In the genomic region with DNA sequence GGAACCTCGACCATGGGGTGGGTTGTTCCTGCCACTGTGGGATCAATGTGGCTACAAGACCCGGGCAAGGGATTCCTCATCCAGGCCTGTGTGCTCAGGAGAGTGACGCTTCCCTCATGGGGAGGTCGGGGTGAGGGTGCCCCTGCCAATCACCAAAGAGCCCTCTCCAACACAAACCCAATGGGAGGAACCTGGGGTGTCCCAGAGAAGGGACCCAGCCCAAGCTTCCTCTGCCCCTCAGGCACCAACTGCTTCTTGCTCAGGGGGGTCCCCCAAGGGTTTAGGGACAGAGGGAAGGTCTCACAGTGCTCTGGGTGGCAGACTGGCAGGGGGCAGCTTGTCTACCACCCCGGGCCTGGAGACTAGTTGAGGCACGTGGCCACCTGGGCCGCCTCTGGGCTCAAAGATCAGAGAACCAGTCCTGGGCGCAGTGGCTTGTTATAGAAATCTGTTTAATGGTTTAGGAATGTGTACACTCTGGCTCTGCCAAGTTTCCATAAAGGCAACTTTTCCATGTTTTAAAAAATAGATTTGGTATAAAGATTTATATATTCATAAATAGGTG, we compare ENCODE assay signal across 12 cellular contexts. TPM values are rescaled to one million over a fixed set of nuclear protein-coding genes. Genes with fewer than 3 reads are reported as not detected.
DNase-seq lines count a peak whose midpoint lies in the region; ATAC-seq, FAIRE-seq and TF ChIP-seq lines count a peak whose summit lies in the region.
"Had no signal": no experiment of that assay in that cellular context is flagged by ENCODE, and none has a peak within 500 bp of the region (broad histone marks: within the 10 kb centered on the region; RNA-seq: fewer than 3 reads in every experiment).

No MANE protein-coding gene starts in this region.

- no peak for TF ChIP-seq POLR2A in Peyer's patch (IDR thresholded peaks at IDR 0.05)

- FAIRE-seq in endometrium (lab: Jason Lieb, UNC) (peak; percentile 63), small intestine (lab: Jason Lieb, UNC) (peak; percentile 44)

- 57 to 63% (median 61%) methylated on average over 6 to 8 of the region's 8 CpGs for WGBS in small intestine, 3 donors

- no peak overlapping the region for H3K4me3 ChIP-seq in Peyer's patch
- no peak overlapping the region for H3K4me3 ChIP-seq in small intestine (ENCODE audit: low read depth in 1 of 2, low read length in 2 of 2)
- H3K4me3 ChIP-seq: SJSA1 had no signal

- H3K36me3 ChIP-seq in Peyer's patch (peaks cover 0 to 11% (median 0%) of the 10 kb centered on the region in 3 donors), small intestine (ENCODE audit: control insufficient read depth in 2 of 2, insufficient read depth in 2 of 2, low read length in 2 of 2) (peaks cover 2% of the 10 kb centered on the region in 2 donors)

- peak overlapping the region in 3 of 4 donors; percentile 17 to 79 (median 74) for H3K27ac ChIP-seq in Peyer's patch
- peak overlapping the region; percentile 39 for H3K27ac ChIP-seq in layer of hippocampus (ENCODE audit: low read depth, low read length)
- H3K27ac ChIP-seq in small intestine (ENCODE audit: low read depth in 1 of 2, low read length in 1 of 2), result peak overlapping the region in 1 of 2 donors; percentile 75
- H3K27ac ChIP-seq: SJSA1 had no signal

- H3K27me3 ChIP-seq in Peyer's patch, result no peaks in the 10 kb centered on the region
- H3K27me3 ChIP-seq in layer of hippocampus (ENCODE audit: control insufficient read depth, insufficient read depth, low read length), result no peaks in the 10 kb centered on the region
- no peaks in the 10 kb centered on the region for H3K27me3 ChIP-seq in small intestine (ENCODE audit: control insufficient read depth in 2 of 2, insufficient read depth in 2 of 2, low read length in 2 of 2)
- H3K27me3 ChIP-seq: SJSA1 had no signal

- DNase-seq in Peyer's patch, result no peak
- no peak for DNase-seq in small intestine
- DNase-seq in NCI-H748 treated with DMSO at 0.1 percent for 48 hours (lab: John Stamatoyannopoulos, UW), result no peak
- DNase-seq in NCI-H748 (lab: John Stamatoyannopoulos, UW; ENCODE audit: unreplicated experiment), result no peak
- DNase-seq: activated gamma-delta T cell, COR-L47 had no signal

- H3K4me1 ChIP-seq in Peyer's patch, result peaks cover 0 to 6% (median 0%) of the 10 kb centered on the region in 4 donors
- no peaks in the 10 kb centered on the region for H3K4me1 ChIP-seq in small intestine (ENCODE audit: control insufficient read depth in 2 of 2, insufficient read depth in 1 of 2, low read depth in 1 of 2, low read length in 1 of 2)
- H3K4me1 ChIP-seq: SJSA1 had no signal

- TF ChIP-seq CTCF in Peyer's patch (IDR thresholded peaks at IDR 0.05), result no peak

- ATAC-seq in GM21717 (IDR thresholded peaks at IDR 0.05; ENCODE audit: unreplicated experiment) (no peak), HG02623 (IDR thresholded peaks at IDR 0.05; ENCODE audit: unreplicated experiment) (no peak)

- H3K9me3 ChIP-seq in Peyer's patch, result no peaks in the 10 kb centered on the region
- no peaks in the 10 kb centered on the region for H3K9me3 ChIP-seq in small intestine (ENCODE audit: control insufficient read depth, low read depth)
- H3K9me3 ChIP-seq: SJSA1 had no signal

RNA-seq across cellular contexts. Expression of a gene that starts 26.6 kb away (rescaled TPM):
- total RNA-seq in Peyer's patch, result not detected
- under 1 TPM in 1 of 3 donors, not detected in 2; 0.06 TPM for polyA plus RNA-seq in small intestine
- total RNA-seq: HT1080, SJSA1 had no signal

RNA-seq across cellular contexts. Expression of a gene that starts 34.4 kb away (rescaled TPM):
- total RNA-seq in Peyer's patch, result 10 to 100 TPM in 3 of 4 donors, 1 to 10 TPM in 1; 9.1 to 18.7 (median 11.3) TPM
- 10 to 100 TPM in 1 of 3 donors, 1 to 10 TPM in 2; 3.4 to 15.0 (median 4.1) TPM for polyA plus RNA-seq in small intestine
